In the genomic region with DNA sequence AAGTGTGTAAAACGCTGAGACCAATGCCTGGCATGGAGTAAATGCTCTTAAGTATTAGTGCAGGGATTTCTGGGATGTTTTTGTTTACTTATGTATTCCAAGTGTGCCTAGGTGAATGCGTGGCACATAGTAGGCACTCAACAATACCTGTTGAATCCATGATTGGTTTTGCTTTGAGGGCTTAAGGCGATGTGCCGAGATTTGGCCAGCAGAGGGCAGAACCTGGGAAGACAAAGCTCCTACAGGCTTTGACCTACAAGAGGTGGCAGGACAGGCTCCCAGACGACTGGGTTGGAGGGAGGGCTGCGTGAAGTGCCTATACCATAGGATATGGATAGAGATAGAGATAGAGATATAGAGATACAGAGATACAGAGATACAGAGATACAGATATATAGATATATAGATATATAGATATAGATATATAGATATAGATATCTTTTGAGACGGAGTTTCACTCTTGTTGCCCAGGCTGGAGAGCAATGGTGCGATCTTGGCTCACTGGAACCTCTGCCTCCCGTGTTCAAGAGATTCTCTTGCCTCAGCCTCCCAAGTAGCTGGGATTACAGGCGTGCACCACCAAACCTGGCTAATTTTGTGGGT, we compare ENCODE assay signal across 8 cellular contexts. TPM values are rescaled to one million over a fixed set of nuclear protein-coding genes. Genes with fewer than 3 reads are reported as not detected.
DNase-seq lines count a peak whose midpoint lies in the region; ATAC-seq and TF ChIP-seq lines count a peak whose summit lies in the region.

No MANE protein-coding gene starts in this region.

- no peaks in the 10 kb centered on the region for H3K4me1 ChIP-seq in breast epithelium

- H3K27me3 ChIP-seq in WERI-Rb-1 (ENCODE audit: insufficient read depth, low read depth, severe bottlenecking) (no peaks in the 10 kb centered on the region), breast epithelium (no peaks in the 10 kb centered on the region)

- TF ChIP-seq POLR2A in breast epithelium (IDR thresholded peaks at IDR 0.05), result no peak

- in situ Hi-C loops in GM13976 (cut with MboI; ENCODE audit: low sequenced_read_pairs, unreplicated experiment), result loop anchor here (10.0 kb wide), 1 partner anchor 121 kb away; no protein-coding TSS in a partner anchor

- no peak for ATAC-seq in GM18907 (IDR thresholded peaks at IDR 0.05; ENCODE audit: unreplicated experiment)

- H3K4me3 ChIP-seq in WERI-Rb-1 (ENCODE audit: low read depth, low read length) (no peak overlapping the region), breast epithelium (no peak overlapping the region)

- DNase-seq in GM13976 (ENCODE audit: low spot score) (peak; percentile 61), NCI-H2227 treated with DMSO at 0.1 percent for 48 hours (lab: John Stamatoyannopoulos, UW) (peak; percentile 37), WERI-Rb-1 (peak; percentile 76), breast epithelium (ENCODE audit: low spot score in 2 of 2) (peak in 1 of 2 donors; percentile 37), kidney tubule cell (ENCODE audit: low spot score) (peak; percentile 66)
- peak; percentile 63 to 71 for DNase-seq in stimulated activated CD4-positive, alpha-beta T cell treated with anti-CD3 and anti-CD28 coated beads, Interleukin-4, amount 100 ng/mL, for 48 hours (ENCODE audit: low read depth in 2 of 2)

- no peak overlapping the region for H3K27ac ChIP-seq in 22Rv1
- H3K27ac ChIP-seq in WERI-Rb-1, result no peak overlapping the region
- no peak overlapping the region for H3K27ac ChIP-seq in breast epithelium

- H3K36me3 ChIP-seq in WERI-Rb-1 (no peaks in the 10 kb centered on the region), breast epithelium (no peaks in the 10 kb centered on the region)

- no peaks in the 10 kb centered on the region for H3K9me3 ChIP-seq in WERI-Rb-1 (ENCODE audit: severe bottlenecking)
- no peaks in the 10 kb centered on the region for H3K9me3 ChIP-seq in breast epithelium

- intact Hi-C loops in breast epithelium (cut with DNase I; ENCODE audit: low total_unique reads), result no loop called here

- peak; percentile 88 for TF ChIP-seq CTCF in 22Rv1 (IDR thresholded peaks at IDR 0.05)
- TF ChIP-seq CTCF in GM13976 (IDR thresholded peaks at IDR 0.05; ENCODE audit: borderline replicate concordance, control extremely low read depth, extremely low read depth, insufficient read depth, missing control alignments), result peak; percentile 63
- TF ChIP-seq CTCF in WERI-Rb-1 (IDR thresholded peaks at IDR 0.05; ENCODE audit: low read depth, low read length), result peak; percentile 84
- TF ChIP-seq CTCF in breast epithelium (IDR thresholded peaks at IDR 0.05), result peak; percentile 66 to 74 (median 68)

RNA-seq across cellular contexts. Expression of gene KCNE3, which starts 13.9 kb away (rescaled TPM):
- 10 to 100 TPM in 1 of 3 donors, 1 to 10 TPM in 2; 3.6 to 15.8 (median 4.7) TPM for total RNA-seq in breast epithelium

RNA-seq across cellular contexts. Expression of gene LIPT2, which starts 40.0 kb away (rescaled TPM):
- 10 to 100 TPM in 1 of 3 donors, 1 to 10 TPM in 2; 2.0 to 13.5 (median 9.8) TPM for total RNA-seq in breast epithelium

RNA-seq across cellular contexts. Expression of gene PGM2L1, which starts 55.2 kb away (rescaled TPM):
- total RNA-seq in breast epithelium, result 10 to 100 TPM in 1 of 3 donors, 1 to 10 TPM in 2; 2.1 to 13.5 (median 6.6) TPM
